8 cellular contexts compared by ENCODE assay signal in the genomic region with DNA sequence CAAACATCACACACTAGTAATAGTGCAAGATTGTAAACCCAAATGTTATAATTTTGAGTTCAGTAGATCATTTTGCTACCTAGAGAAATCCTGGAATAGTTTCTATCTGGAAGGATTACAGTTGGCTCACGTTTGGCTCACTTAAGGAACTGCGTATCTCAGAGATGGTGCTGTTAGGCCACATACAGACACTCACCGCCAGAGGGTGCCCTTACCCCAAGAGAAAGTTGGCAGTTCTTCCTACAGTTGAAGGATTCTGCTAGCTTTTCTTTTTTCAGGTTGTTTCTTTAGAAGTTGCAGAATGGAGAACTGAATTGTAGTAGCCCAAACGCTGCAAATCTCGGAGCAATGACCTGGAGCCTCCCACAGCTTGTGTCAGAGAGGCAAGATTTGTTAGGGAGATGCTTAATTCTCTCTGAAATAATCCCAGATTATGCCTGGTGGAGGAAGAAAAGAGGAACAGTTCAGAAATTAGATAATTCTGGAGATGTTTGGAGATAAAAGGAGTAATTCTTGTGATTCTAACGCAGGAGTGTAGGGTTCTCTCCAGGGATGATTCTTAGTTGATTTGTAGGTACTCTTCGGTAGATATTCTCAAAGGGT.
DNase-seq lines count a peak whose midpoint lies in the region; ATAC-seq and TF ChIP-seq lines count a peak whose summit lies in the region.

No MANE protein-coding gene starts in this region.

- H3K4me2 ChIP-seq in DOHH2 (ENCODE audit: low read length): no peak overlapping the region

- no peak overlapping the region for H3K27ac Mint-ChIP-seq in activated T-cell treated with anti-CD3 and anti-CD28 coated beads, Interleukin-2, amount 50 U/mL, for 72 hours

- no TSS peak for BruUV-seq in Panc1 (replicated peaks; lab: Mats Ljungman, UMichigan)

- H3K9me3 Mint-ChIP-seq in activated T-cell treated with anti-CD3 and anti-CD28 coated beads, Interleukin-2, amount 50 U/mL, for 72 hours: no peaks in the 10 kb centered on the region

- H3K36me3 ChIP-seq in DOHH2 (ENCODE audit: control insufficient read depth, low read length): no peaks in the 10 kb centered on the region
- H3K36me3 ChIP-seq in Panc1 (ENCODE audit: control insufficient read depth, insufficient read depth, low read length): no peaks in the 10 kb centered on the region
- H3K36me3 ChIP-seq in transverse colon: no peaks in the 10 kb centered on the region

- in situ Hi-C loops in Panc1 (cut with HindIII; ENCODE audit: low pct_unique_long_range_greater_than_20kb, low sequenced_read_pairs): no loop called here
- in situ Hi-C loops in transverse colon (cut with MboI; ENCODE audit: low pct_ligation_motif_present in 1 of 4, low pct_unique_long_range_greater_than_20kb in 1 of 4, low sequenced_read_pairs in 3 of 4): no loop called here

- no peak overlapping the region for H3K27ac ChIP-seq in DOHH2 (ENCODE audit: low read depth, low read length)
- H3K27ac ChIP-seq in Panc1 (ENCODE audit: low read length): no peak overlapping the region
- no peak overlapping the region for H3K27ac ChIP-seq in transverse colon

- H3K4me1 Mint-ChIP-seq in activated T-cell treated with anti-CD3 and anti-CD28 coated beads, Interleukin-2, amount 50 U/mL, for 72 hours (ENCODE audit: low read depth): no peaks in the 10 kb centered on the region

- TF ChIP-seq CTCF in DOHH2 (IDR thresholded peaks at IDR 0.05; ENCODE audit: low read depth, low read length, poor library complexity, severe bottlenecking): peak; percentile 88
- peak; percentile 88 for TF ChIP-seq CTCF in Panc1 (IDR thresholded peaks at IDR 0.05)
- peak; percentile 96 for TF ChIP-seq CTCF in fibroblast of villous mesenchyme (IDR thresholded peaks at IDR 0.05; ENCODE audit: insufficient read depth, low read depth, low read length)
- TF ChIP-seq CTCF in transverse colon (IDR thresholded peaks at IDR 0.05): peak; percentile 55 to 82 (median 74)

- H3K27me3 ChIP-seq in DOHH2 (ENCODE audit: control insufficient read depth, low read length): peaks cover 4% of the 10 kb centered on the region
- no peaks in the 10 kb centered on the region for H3K27me3 ChIP-seq in Panc1 (ENCODE audit: control insufficient read depth, insufficient read depth, low read length)
- H3K27me3 ChIP-seq in transverse colon: no peaks in the 10 kb centered on the region

- H3K9me3 ChIP-seq in DOHH2 (ENCODE audit: control insufficient read depth, insufficient read depth, low read length) (no peaks in the 10 kb centered on the region), Panc1 (ENCODE audit: control insufficient read depth, insufficient read depth, low read depth, low read length) (no peaks in the 10 kb centered on the region), transverse colon (no peaks in the 10 kb centered on the region)

- intact Hi-C loops in Panc1 (cut with micrococcal nuclease; ENCODE audit: unreplicated experiment) (loop anchor here (1.0 to 5.0 kb wide), 5 partner anchors 92 to 506 kb away; no protein-coding TSS in a partner anchor), transverse colon (cut with DNase I; ENCODE audit: low total_unique reads) (loop anchor here (5.0 to 10.0 kb wide), 2 partner anchors 470 to 507 kb away; no protein-coding TSS in a partner anchor)

- H4K20me1 ChIP-seq in DOHH2 (ENCODE audit: control insufficient read depth, insufficient read depth, low read depth, low read length): no peaks in the 10 kb centered on the region

- POLR2A ChIA-PET in Panc1 (lab: Charles Lee): no interaction called here

- peak; percentile 79 for TF ChIP-seq RAD21 in Ishikawa (IDR thresholded peaks at IDR 0.05; ENCODE audit: low read depth)

- CTCF ChIA-PET in Panc1 (lab: Charles Lee): interaction anchor here (0.6 kb wide), 1 partner anchor 113 kb away, joined by 3 read pairs; no protein-coding TSS in a partner anchor

- no peaks in the 10 kb centered on the region for H3K36me3 Mint-ChIP-seq in activated T-cell treated with anti-CD3 and anti-CD28 coated beads, Interleukin-2, amount 50 U/mL, for 72 hours (ENCODE audit: insufficient read depth in 2 of 2)

- no peaks in the 10 kb centered on the region for H3F3A ChIP-seq in DOHH2 (ENCODE audit: control insufficient read depth, insufficient read depth)

- H3K9me2 ChIP-seq in DOHH2 (replicated peaks; ENCODE audit: control insufficient read depth, low read length): no peaks in the 10 kb centered on the region

- ATAC-seq in GM21619 (IDR thresholded peaks at IDR 0.05; ENCODE audit: unreplicated experiment) (peak; percentile 86), Panc1 (peak; percentile 89)
- ATAC-seq in activated T-cell treated with anti-CD3 and anti-CD28 coated beads, Interleukin-2, amount 50 U/mL, for 72 hours (replicated peaks in 1 of 2): peak; percentile 44 to 61

- H3K4me1 ChIP-seq in DOHH2 (ENCODE audit: control insufficient read depth, low read length) (no peaks in the 10 kb centered on the region), Panc1 (ENCODE audit: control insufficient read depth, insufficient read depth, low read length) (no peaks in the 10 kb centered on the region), transverse colon (no peaks in the 10 kb centered on the region)

- 21 to 38% methylated on average over 4 to 7 of the region's 7 CpGs for WGBS in transverse colon (ENCODE audit: low coverage in 1 of 2), 2 donors

- DNase-seq in Panc1 (ENCODE audit: low read depth, low spot score): peak; percentile 64
- DNase-seq in activated T-cell treated with anti-CD3 and anti-CD28 coated beads, Interleukin-2, amount 50 U/mL, for 72 hours: peak; percentile 62 to 72
- DNase-seq in fibroblast of villous mesenchyme (ENCODE audit: low read depth): peak; percentile 64
- peak; percentile 28 for DNase-seq in non-pigmented ciliary epithelial cell (ENCODE audit: low read depth)
- peak; percentile 75 for DNase-seq in transverse colon

- TF ChIP-seq EP300 in Ishikawa (IDR thresholded peaks at IDR 0.05; ENCODE audit: borderline replicate concordance) (no peak), transverse colon (IDR thresholded peaks at IDR 0.05; ENCODE audit: low read depth) (no peak)

- H3K4me3 ChIP-seq in DOHH2 (ENCODE audit: low read length) (no peak overlapping the region), Panc1 (ENCODE audit: low read depth in 2 of 2, low read length in 2 of 2) (no peak overlapping the region), fibroblast of villous mesenchyme (ENCODE audit: low read depth, low read length) (no peak overlapping the region), transverse colon (no peak overlapping the region)

- no peak for TF ChIP-seq POLR2A in transverse colon (IDR thresholded peaks at IDR 0.05)

- no peak overlapping the region for H3K4me3 Mint-ChIP-seq in activated T-cell treated with anti-CD3 and anti-CD28 coated beads, Interleukin-2, amount 50 U/mL, for 72 hours

- H3K79me2 ChIP-seq in DOHH2 (ENCODE audit: control insufficient read depth, low read length): no peaks in the 10 kb centered on the region

- H3K27me3 Mint-ChIP-seq in activated T-cell treated with anti-CD3 and anti-CD28 coated beads, Interleukin-2, amount 50 U/mL, for 72 hours (ENCODE audit: low read depth): no peaks in the 10 kb centered on the region

TF ChIP-seq in Ishikawa, 13 proteins besides CTCF, POLR2A, EP300 and RAD21:
- no peak for TF ChIP-seq CEBPB (IDR thresholded peaks at IDR 0.05)
- no peak for TF ChIP-seq TAF1 (IDR thresholded peaks at IDR 0.05; ENCODE audit: low read depth)
- TF ChIP-seq CREB1 (IDR thresholded peaks at IDR 0.05; ENCODE audit: low read depth): no peak
